In the genomic region with DNA sequence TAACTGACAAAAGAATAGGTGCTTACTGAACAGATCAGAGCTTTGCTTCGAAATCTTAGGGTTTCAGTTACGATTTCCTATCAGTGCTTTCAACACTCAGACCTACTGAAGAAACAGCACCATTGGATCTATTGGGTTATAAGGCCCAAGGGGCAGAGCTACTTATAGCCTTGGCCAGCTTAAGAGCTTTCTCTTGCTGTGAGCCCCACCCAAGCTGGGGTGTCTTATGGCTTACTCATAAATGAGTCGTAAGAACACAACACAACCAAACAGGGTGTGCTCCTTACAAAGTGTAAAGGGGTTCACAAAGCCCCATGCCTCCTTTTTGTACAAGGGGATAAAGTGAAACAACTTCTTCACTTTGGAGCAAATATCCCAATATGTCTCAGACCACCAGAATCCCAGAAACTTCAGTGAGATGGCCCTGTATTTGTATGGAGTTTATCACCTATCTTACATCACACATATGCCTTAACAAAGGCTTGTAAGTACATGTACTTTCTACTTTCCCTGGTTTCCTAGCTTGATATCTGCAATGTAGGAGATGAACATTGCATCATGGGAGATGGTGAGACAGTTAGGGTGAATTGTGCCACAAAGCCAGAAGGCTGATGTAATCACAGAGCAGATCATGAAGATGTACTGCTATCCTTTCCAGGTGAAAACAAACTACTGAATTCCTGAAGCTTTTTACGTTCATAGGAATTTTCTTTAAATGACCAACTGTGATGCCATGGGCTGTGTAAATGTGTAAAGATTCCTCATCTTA, we compare ENCODE assay signal across 17 cellular contexts.
A peak's percentile ranks its signal among the peaks of the same experiment; 100 is the strongest.
DNase-seq lines count a peak whose midpoint lies in the region; ATAC-seq, FAIRE-seq and TF ChIP-seq lines count a peak whose summit lies in the region.
"Had no signal": no experiment of that assay in that cellular context is flagged by ENCODE, and none has a peak within 500 bp of the region (broad histone marks: within the 10 kb centered on the region; RNA-seq: fewer than 3 reads in every experiment).

No MANE protein-coding gene starts in this region.

- H3K27me3 ChIP-seq in MG63: no peaks in the 10 kb centered on the region
- no peaks in the 10 kb centered on the region for H3K27me3 ChIP-seq in mammary epithelial cell (ENCODE audit: insufficient read depth, low read length)
- H3K27me3 ChIP-seq in mesenchymal stem cell (ENCODE audit: control insufficient read depth in 1 of 2, insufficient read depth in 1 of 2, low read length in 2 of 2): peaks cover 0 to 21% of the 10 kb centered on the region in 2 experiments
- H3K27me3 ChIP-seq: SJCRH30 had no signal

- dilution Hi-C loops in mammary epithelial cell (cut with HindIII; ENCODE audit: low sequenced_read_pairs): no loop called here

- no peaks in the 10 kb centered on the region for H3K36me3 ChIP-seq in MG63
- no peaks in the 10 kb centered on the region for H3K36me3 ChIP-seq in mammary epithelial cell (ENCODE audit: insufficient read depth, low read length)
- no peaks in the 10 kb centered on the region for H3K36me3 ChIP-seq in mesenchymal stem cell (ENCODE audit: control insufficient read depth in 1 of 2, insufficient read depth in 2 of 2, low read depth in 1 of 2, low read length in 2 of 2)
- H3K36me3 ChIP-seq: SJCRH30 had no signal

- no peak overlapping the region for H2BK15ac ChIP-seq in mesenchymal stem cell (ENCODE audit: low read depth, poor library complexity, severe bottlenecking)

- no peak overlapping the region for H3K4me3 Mint-ChIP-seq in activated T-cell treated with anti-CD3 and anti-CD28 coated beads, Interleukin-2, amount 50 U/mL, for 24 hours
- H3K4me3 Mint-ChIP-seq: activated naive CD4-positive, alpha-beta T cell treated with anti-CD3 and anti-CD28 coated beads, Interleukin-2, amount 50 U/mL, for 24 hours; CD4-positive, CD25-positive, alpha-beta regulatory T cell; immature natural killer cell had no signal

- H3K9me3 Mint-ChIP-seq in activated T-cell treated with anti-CD3 and anti-CD28 coated beads, Interleukin-2, amount 50 U/mL, for 24 hours: no peaks in the 10 kb centered on the region
- H3K9me3 Mint-ChIP-seq: activated naive CD4-positive, alpha-beta T cell treated with anti-CD3 and anti-CD28 coated beads, Interleukin-2, amount 50 U/mL, for 24 hours; CD4-positive, CD25-positive, alpha-beta regulatory T cell; immature natural killer cell had no signal

- CTCF ChIA-PET in mammary epithelial cell (lab: Charles Lee; ENCODE audit: low non-redundant PET): interaction anchor here (0.6 to 0.8 kb wide), 4 partner anchors 67 to 1686 kb away, joined by 3 to 12 read pairs (median 4); no protein-coding TSS in a partner anchor

- WGBS in mammary epithelial cell (ENCODE audit: low coverage, missing lambda C conversion rate): 44% methylated on average over 4 of the region's 4 CpGs
- WGBS in mesenchymal stem cell: 94% methylated on average over 3 of the region's 4 CpGs

- in situ Hi-C loops in mammary epithelial cell (cut with MboI; ENCODE audit: low sequenced_read_pairs in 2 of 2): no loop called here

- H2AFZ ChIP-seq in mammary epithelial cell (ENCODE audit: low read depth, low read length) (peak overlapping the region; percentile 85), mesenchymal stem cell (ENCODE audit: low read depth, low read length) (no peak overlapping the region)

- no peak overlapping the region for H3K4ac ChIP-seq in mesenchymal stem cell (ENCODE audit: low read depth in 1 of 2, low read length in 2 of 2)

- H2AK5ac ChIP-seq in mesenchymal stem cell (ENCODE audit: low read length, severe bottlenecking): no peak overlapping the region

- H3K4me3 ChIP-seq in MG63: no peak overlapping the region
- H3K4me3 ChIP-seq in mammary epithelial cell (replicated peaks in 1 of 3; ENCODE audit: insufficient read depth in 1 of 3, low read depth in 2 of 3, low read length in 3 of 3): no peak overlapping the region
- no peak overlapping the region for H3K4me3 ChIP-seq in mesenchymal stem cell (ENCODE audit: insufficient read depth in 1 of 2, low read depth in 1 of 2, low read length in 2 of 2)
- H3K4me3 ChIP-seq: SJCRH30 had no signal

- no peaks in the 10 kb centered on the region for H3K36me3 Mint-ChIP-seq in activated T-cell treated with anti-CD3 and anti-CD28 coated beads, Interleukin-2, amount 50 U/mL, for 24 hours (ENCODE audit: low read depth)
- H3K36me3 Mint-ChIP-seq: activated naive CD4-positive, alpha-beta T cell treated with anti-CD3 and anti-CD28 coated beads, Interleukin-2, amount 50 U/mL, for 24 hours; CD4-positive, CD25-positive, alpha-beta regulatory T cell; immature natural killer cell had no signal

- H4K20me1 ChIP-seq in mammary epithelial cell (ENCODE audit: insufficient read depth, low read length): no peaks in the 10 kb centered on the region

- TF ChIP-seq CTCF in mammary epithelial cell (conservative IDR thresholded peaks at IDR 0.05 in 1 of 2, IDR thresholded peaks at IDR 0.05 in 1 of 2; ENCODE audit: extremely low read depth in 1 of 2, insufficient read depth in 1 of 2, low read depth in 1 of 2, low read length in 2 of 2): no peak

- no peak overlapping the region for H4K8ac ChIP-seq in mesenchymal stem cell (ENCODE audit: low read length)

- no peak overlapping the region for H4K91ac ChIP-seq in mesenchymal stem cell (ENCODE audit: low read length)

- H3K9ac ChIP-seq in mammary epithelial cell (ENCODE audit: insufficient read depth, low read length): peak overlapping the region; percentile 63
- peak overlapping the region; percentile 66 for H3K9ac ChIP-seq in mesenchymal stem cell (ENCODE audit: low read length)

- H2BK120ac ChIP-seq in mesenchymal stem cell (ENCODE audit: low read depth, low read length): no peak overlapping the region

- no peak overlapping the region for H3K27ac Mint-ChIP-seq in activated T-cell treated with anti-CD3 and anti-CD28 coated beads, Interleukin-2, amount 50 U/mL, for 24 hours
- H3K27ac Mint-ChIP-seq: activated naive CD4-positive, alpha-beta T cell treated with anti-CD3 and anti-CD28 coated beads, Interleukin-2, amount 50 U/mL, for 24 hours; CD4-positive, CD25-positive, alpha-beta regulatory T cell; immature natural killer cell had no signal

- H3K4me1 Mint-ChIP-seq in activated T-cell treated with anti-CD3 and anti-CD28 coated beads, Interleukin-2, amount 50 U/mL, for 24 hours (ENCODE audit: low read depth): no peaks in the 10 kb centered on the region
- H3K4me1 Mint-ChIP-seq: activated naive CD4-positive, alpha-beta T cell treated with anti-CD3 and anti-CD28 coated beads, Interleukin-2, amount 50 U/mL, for 24 hours; CD4-positive, CD25-positive, alpha-beta regulatory T cell; immature natural killer cell had no signal

- peak; percentile 51 for DNase-seq in EH (ENCODE audit: low read depth)
- peak; percentile 64 for DNase-seq in MG63
- peak; percentile 94 for DNase-seq in mammary epithelial cell
- peak; percentile 3 for DNase-seq in mesenchymal stem cell
- no peak for DNase-seq in activated T-cell treated with anti-CD3 and anti-CD28 coated beads, Interleukin-2, amount 50 U/mL, for 24 hours
- DNase-seq in activated effector memory CD4-positive, alpha-beta T cell treated with Interleukin-2 at 50 U/mL for 16 hours: no peak
- no peak for DNase-seq in GM12891 (ENCODE audit: insufficient read length, low spot score)
- DNase-seq: CD4-positive, CD25-positive, alpha-beta regulatory T cell; immature natural killer cell; NCI-H187 treated with DMSO at 0.1 percent for 48 hours; NCI-H82; retina; SJCRH30; stimulated activated naive CD8-positive, alpha-beta T cell treated with anti-CD3 and anti-CD28 coated beads, Interleukin-15, Interleukin-2, amounts not matched to agents 100 U/mL and 50 U/mL, for 24 hours had no signal

- H3K18ac ChIP-seq in mesenchymal stem cell (ENCODE audit: low read depth in 1 of 2, low read length in 2 of 2): no peak overlapping the region

- no TSS peak for BruUV-seq in mammary epithelial cell (replicated peaks; lab: Mats Ljungman, UMichigan)

- intact Hi-C loops in mammary epithelial cell (cut with micrococcal nuclease): loop anchor here (1.0 to 5.0 kb wide), 3 partner anchors 33 to 455 kb away; no protein-coding TSS in a partner anchor

- H3K27ac ChIP-seq in mammary epithelial cell (ENCODE audit: insufficient read depth, low read depth, low read length) (peak overlapping the region; percentile 91), mesenchymal stem cell (ENCODE audit: low read length, poor library complexity, severe bottlenecking) (no peak overlapping the region)
- H3K27ac ChIP-seq: SJCRH30 had no signal

- peak overlapping the region; percentile 25 for H3K4me2 ChIP-seq in mammary epithelial cell (ENCODE audit: insufficient read depth, low read depth, low read length)
- no peak overlapping the region for H3K4me2 ChIP-seq in mesenchymal stem cell (ENCODE audit: low read length, poor library complexity, severe bottlenecking)

- H3K27me3 Mint-ChIP-seq in activated T-cell treated with anti-CD3 and anti-CD28 coated beads, Interleukin-2, amount 50 U/mL, for 24 hours: peaks cover 2% of the 10 kb centered on the region
- H3K27me3 Mint-ChIP-seq: CD4-positive, CD25-positive, alpha-beta regulatory T cell had no signal

- H3K9me3 ChIP-seq in MG63 (no peaks in the 10 kb centered on the region), mammary epithelial cell (replicated peaks; ENCODE audit: insufficient read depth, low read length) (peaks cover 11% of the 10 kb centered on the region), mesenchymal stem cell (ENCODE audit: control insufficient read depth, low read length) (no peaks in the 10 kb centered on the region)
- H3K9me3 ChIP-seq: SJCRH30 had no signal

- ATAC-seq in GM18517 (IDR thresholded peaks at IDR 0.05; ENCODE audit: unreplicated experiment): no peak
- ATAC-seq: stimulated activated naive CD8-positive, alpha-beta T cell treated with anti-CD3 and anti-CD28 coated beads, Interleukin-15, Interleukin-2, amounts not matched to agents 100 U/mL and 50 U/mL, for 24 hours had no signal

- no peak overlapping the region for H3K23ac ChIP-seq in mesenchymal stem cell (ENCODE audit: low read length in 2 of 2)

- H3K79me1 ChIP-seq in mesenchymal stem cell (replicated peaks; ENCODE audit: low read length, poor library complexity, severe bottlenecking): no peaks in the 10 kb centered on the region

- FAIRE-seq in GM12891 (lab: Jason Lieb, UNC): no peak
- FAIRE-seq: TTC549 had no signal

- H2BK12ac ChIP-seq in mesenchymal stem cell (ENCODE audit: low read length in 2 of 2): no peak overlapping the region

- no peak overlapping the region for H3K14ac ChIP-seq in mesenchymal stem cell (ENCODE audit: low read length in 2 of 2)

- H2BK5ac ChIP-seq in mesenchymal stem cell (ENCODE audit: low read depth, low read length, poor library complexity, severe bottlenecking): no peak overlapping the region

- H3K79me2 ChIP-seq in mammary epithelial cell (ENCODE audit: insufficient read depth, low read length): no peaks in the 10 kb centered on the region

- H3K4me1 ChIP-seq in mammary epithelial cell (ENCODE audit: insufficient read depth, low read length) (peaks cover 18% of the 10 kb centered on the region), mesenchymal stem cell (ENCODE audit: control insufficient read depth, insufficient read depth, low read depth, low read length) (no peaks in the 10 kb centered on the region)
- H3K4me1 ChIP-seq: SJCRH30 had no signal

- no peak for TF ChIP-seq POLR2A in GM12891 (IDR thresholded peaks at IDR 0.05; ENCODE audit: low read depth, low read length)

TF ChIP-seq in GM12891, 5 proteins besides CTCF, POLR2A, EP300 and RAD21:
- TF ChIP-seq TAF1 (IDR thresholded peaks at IDR 0.05; ENCODE audit: low read depth, low read length) (no peak), SPI1 (IDR thresholded peaks at IDR 0.05; ENCODE audit: low read depth, low read length) (no peak)
TF ChIP-seq in GM12891: peak in this region for 0.

Comparison
In these comparisons a context has a peak if more than half of its experiments do, and no peak if none do; other contexts are left out.
1. DNase-seq: peak in EH (single experiment), MG63 (single experiment), mammary epithelial cell (single experiment) and mesenchymal stem cell (single experiment); none in activated T-cell treated with anti-CD3 and anti-CD28 coated beads, Interleukin-2, amount 50 U/mL, for 24 hours (single experiment), activated effector memory CD4-positive, alpha-beta T cell treated with Interleukin-2 at 50 U/mL for 16 hours (single experiment) and GM12891 (single experiment).